ENCODE assay signal across 13 cellular contexts in genomic region chr10:16408379-16408778, GRCh38.
"Had no signal": no experiment of that assay in that cellular context is flagged by ENCODE, and none has a peak within 500 bp of the region (broad histone marks: within the 10 kb centered on the region; RNA-seq: fewer than 3 reads in every experiment).

No MANE protein-coding gene starts in this region.

- H3K9me3 ChIP-seq: adrenal gland, colonic mucosa, heart right ventricle, left lung had no signal

- H3K36me3 ChIP-seq: adrenal gland, colonic mucosa, heart right ventricle, left lung had no signal

- H3K4me3 ChIP-seq: adrenal gland, colonic mucosa, heart right ventricle, left lung had no signal

- H3K27me3 ChIP-seq: adrenal gland, colonic mucosa, left lung had no signal

- H3K27ac ChIP-seq: adrenal gland, colonic mucosa, heart right ventricle, left lung had no signal

- DNase-seq: activated CD4-positive, alpha-beta T cell treated with anti-CD3 and anti-CD28 coated beads, Interleukin-2, amount 10 ng/mL, durations not matched to agents 7 days and 5 days; activated CD4-positive, CD25-positive, alpha-beta regulatory T cell; activated naive CD4-positive, alpha-beta T cell treated with anti-CD3 and anti-CD28 coated beads, Interleukin-2, amount 10 ng/mL, durations not matched to agents 7 days and 5 days; adrenal gland; caudate nucleus; colonic mucosa; effector memory CD4-positive, alpha-beta T cell; heart right ventricle; islet precursor cell; left lung; stimulated activated CD4-positive, alpha-beta T cell treated with anti-CD3 and anti-CD28 coated beads, Interleukin-12 subunit alpha, Interleukin-12 subunit beta, amount 100 ng/mL, for 4 hours; stimulated activated CD4-positive, alpha-beta T cell treated with anti-CD3 and anti-CD28 coated beads, Interleukin-2, amount 100 ng/mL, for 48 hours; stimulated activated naive CD4-positive, alpha-beta T cell treated with Interleukin-2 at 50 U/mL for 16 hours had no signal

- H3K4me1 ChIP-seq: adrenal gland, colonic mucosa, heart right ventricle, left lung had no signal
